4 cellular contexts compared by ENCODE assay signal in genomic region chr21:46579394-46579793, GRCh38. TPM values are rescaled to one million over a fixed set of nuclear protein-coding genes. Genes with fewer than 3 reads are reported as not detected.
"Had no signal": no experiment of that assay in that cellular context is flagged by ENCODE, and none has a peak within 500 bp of the region (broad histone marks: within the 10 kb centered on the region; RNA-seq: fewer than 3 reads in every experiment).

No MANE protein-coding gene starts in this region.

RNA-seq across cellular contexts. Expression of gene S100B, which starts 25.5 kb away (rescaled TPM):
- total RNA-seq: LHCN-M2, M059J, MCF 10A, NCI-H460 had no signal
